19 cellular contexts compared by ENCODE assay signal in the genomic region with DNA sequence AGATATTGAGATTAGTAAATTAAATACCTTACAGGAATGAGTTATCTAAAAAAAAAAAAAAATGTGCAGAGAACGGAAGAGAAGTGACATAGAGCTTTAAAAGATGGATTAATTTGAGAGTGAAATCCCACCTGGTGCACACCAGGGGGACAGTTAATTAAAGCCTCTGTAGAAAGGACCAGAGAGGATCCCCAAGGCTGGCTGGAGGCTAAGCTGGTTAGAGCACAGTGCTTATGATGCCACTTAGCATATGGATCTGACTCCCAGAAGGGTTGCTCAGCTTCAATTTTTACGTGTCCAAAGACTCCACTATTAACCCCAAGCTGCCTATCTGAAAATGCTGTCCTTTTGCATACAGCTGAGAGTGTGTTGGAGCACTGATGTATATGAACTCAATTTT.
"Had no signal": no experiment of that assay in that cellular context is flagged by ENCODE, and none has a peak within 500 bp of the region (broad histone marks: within the 10 kb centered on the region; RNA-seq: fewer than 3 reads in every experiment).

No MANE protein-coding gene starts in this region.

- H3K4me3 Mint-ChIP-seq: activated B cell treated with CpG ODN at 0.5 μM for 24 hours; activated CD4-positive, alpha-beta memory T cell treated with anti-CD3 and anti-CD28 coated beads, Interleukin-2, amount 10 ng/mL, durations not matched to agents 7 days and 5 days; activated CD8-positive, alpha-beta memory T cell treated with anti-CD3 and anti-CD28 coated beads, Interleukin-2, amount 10 ng/mL, durations not matched to agents 7 days and 5 days; activated naive CD8-positive, alpha-beta T cell; dendritic cell treated with granulocyte-macrophage colony-stimulating factor and Interleukin-4, amounts not matched to agents 40 ng/mL and 50 ng/mL, for 4 days; memory B cell; neural crest cell had no signal

- H3K9me3 Mint-ChIP-seq: activated B cell treated with CpG ODN at 0.5 μM for 24 hours; activated CD4-positive, alpha-beta memory T cell treated with anti-CD3 and anti-CD28 coated beads, Interleukin-2, amount 10 ng/mL, durations not matched to agents 7 days and 5 days; dendritic cell treated with granulocyte-macrophage colony-stimulating factor and Interleukin-4, amounts not matched to agents 40 ng/mL and 50 ng/mL, for 4 days; memory B cell; neural crest cell had no signal

- H3K4me1 Mint-ChIP-seq: activated B cell treated with CpG ODN at 0.5 μM for 24 hours; activated CD4-positive, alpha-beta memory T cell treated with anti-CD3 and anti-CD28 coated beads, Interleukin-2, amount 10 ng/mL, durations not matched to agents 7 days and 5 days; activated CD8-positive, alpha-beta memory T cell treated with anti-CD3 and anti-CD28 coated beads, Interleukin-2, amount 10 ng/mL, durations not matched to agents 7 days and 5 days had no signal

- H3K27ac ChIP-seq: esophagus muscularis mucosa, gastroesophageal sphincter, right atrium auricular region, tibial artery had no signal

- H3K27me3 Mint-ChIP-seq: activated B cell treated with CpG ODN at 0.5 μM for 24 hours; activated CD4-positive, alpha-beta memory T cell treated with anti-CD3 and anti-CD28 coated beads, Interleukin-2, amount 10 ng/mL, durations not matched to agents 7 days and 5 days; activated CD8-positive, alpha-beta memory T cell treated with anti-CD3 and anti-CD28 coated beads, Interleukin-2, amount 10 ng/mL, durations not matched to agents 7 days and 5 days; activated naive CD8-positive, alpha-beta T cell; dendritic cell treated with granulocyte-macrophage colony-stimulating factor and Interleukin-4, amounts not matched to agents 40 ng/mL and 50 ng/mL, for 4 days; progenitor cell of endocrine pancreas had no signal

- DNase-seq: activated B cell treated with CpG ODN at 0.5 μM for 24 hours; activated CD4-positive, alpha-beta memory T cell treated with anti-CD3 and anti-CD28 coated beads, Interleukin-2, amount 10 ng/mL, durations not matched to agents 7 days and 5 days; activated CD4-positive, alpha-beta T cell treated with anti-CD3 and anti-CD28 coated beads for 48 hours; activated CD8-positive, alpha-beta memory T cell treated with anti-CD3 and anti-CD28 coated beads, Interleukin-2, amount 10 ng/mL, durations not matched to agents 7 days and 5 days; effector CD8-positive, alpha-beta T cell; stimulated activated CD4-positive, alpha-beta T cell treated with anti-CD3 and anti-CD28 coated beads, Interleukin-12 subunit alpha, Interleukin-12 subunit beta, amount 100 ng/mL, for 4 hours; stimulated activated CD4-positive, alpha-beta T cell treated with anti-CD3 and anti-CD28 coated beads, Interleukin-1b, Interleukin-23, amount 100 ng/mL, for 48 hours; stimulated activated CD8-positive, alpha-beta memory T cell treated with anti-CD3 and anti-CD28 coated beads, Interleukin-4, amount 100 ng/mL, for 48 hours; stimulated activated naive CD4-positive, alpha-beta T cell treated with Interleukin-2 at 50 U/mL for 16 hours; substantia nigra; tibial artery had no signal

- H3K36me3 Mint-ChIP-seq: activated CD8-positive, alpha-beta memory T cell treated with anti-CD3 and anti-CD28 coated beads, Interleukin-2, amount 10 ng/mL, durations not matched to agents 7 days and 5 days; activated naive CD8-positive, alpha-beta T cell; memory B cell had no signal

- H3K27ac Mint-ChIP-seq: activated B cell treated with CpG ODN at 0.5 μM for 24 hours; activated CD4-positive, alpha-beta memory T cell treated with anti-CD3 and anti-CD28 coated beads, Interleukin-2, amount 10 ng/mL, durations not matched to agents 7 days and 5 days; activated CD8-positive, alpha-beta memory T cell treated with anti-CD3 and anti-CD28 coated beads, Interleukin-2, amount 10 ng/mL, durations not matched to agents 7 days and 5 days; activated naive CD8-positive, alpha-beta T cell; dendritic cell treated with granulocyte-macrophage colony-stimulating factor and Interleukin-4, amounts not matched to agents 40 ng/mL and 50 ng/mL, for 4 days; memory B cell; progenitor cell of endocrine pancreas had no signal
